ENCODE assay signal across 25 cellular contexts in the genomic region with DNA sequence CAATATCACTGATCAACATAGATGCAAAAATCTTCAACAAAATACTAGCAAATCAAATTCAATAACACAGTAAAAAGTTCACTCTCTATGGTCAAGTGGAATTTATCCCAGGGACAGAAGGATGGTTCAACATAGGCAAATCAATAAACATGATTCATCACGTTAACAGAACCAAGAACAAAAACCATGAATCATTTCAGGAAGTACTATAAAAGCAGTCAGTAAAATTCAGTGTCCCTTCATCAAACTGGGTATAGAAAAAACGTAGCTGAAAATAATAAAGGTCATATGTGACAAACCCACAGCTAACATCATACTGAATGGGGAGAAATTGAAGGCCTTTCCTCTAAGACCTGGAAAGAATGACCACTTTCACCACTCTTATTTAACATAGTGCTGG.
A peak's percentile ranks its signal among the peaks of the same experiment; 100 is the strongest.
DNase-seq lines count a peak whose midpoint lies in the region; ATAC-seq, FAIRE-seq and TF ChIP-seq lines count a peak whose summit lies in the region.
"Had no signal": no experiment of that assay in that cellular context is flagged by ENCODE, and none has a peak within 500 bp of the region (broad histone marks: within the 10 kb centered on the region; RNA-seq: fewer than 3 reads in every experiment).

No MANE protein-coding gene starts in this region.

- in situ Hi-C loops in HepG2 (cut with HindIII; ENCODE audit: extremely low pct_ligation_motif_present, low pct_unique_long_range_greater_than_20kb) = no loop called here

- no peak overlapping the region for H2AFZ ChIP-seq in HepG2 (ENCODE audit: low read length)

- TF ChIP-seq RAD21 in liver (IDR thresholded peaks at IDR 0.05) = no peak
- no peak for TF ChIP-seq RAD21 in HepG2 (CRISPR knock-in tag; IDR thresholded peaks at IDR 0.05)

- no peak for TF ChIP-seq CTCF in liver (IDR thresholded peaks at IDR 0.05; ENCODE audit: low read depth, low read length, missing input control)
- no peak for TF ChIP-seq CTCF in HepG2 (CRISPR knock-in tag; IDR thresholded peaks at IDR 0.05)
- no peak for TF ChIP-seq CTCF in nephron progenitor cell (IDR thresholded peaks at IDR 0.05)

- H3K9ac ChIP-seq in liver (ENCODE audit: low read depth in 1 of 2, low read length in 2 of 2) = no peak overlapping the region
- H3K9ac ChIP-seq in HepG2 (ENCODE audit: insufficient read depth, low read depth, low read length) = no peak overlapping the region

- no peak for FAIRE-seq in HepG2 (lab: Jason Lieb, UNC)
- peak; percentile 9 for FAIRE-seq in islet of Langerhans (lab: Jason Lieb, UNC)
- FAIRE-seq: A204.1, H54 had no signal

- no peak overlapping the region for H3K27ac ChIP-seq in liver (ENCODE audit: low read depth in 1 of 2, low read length in 2 of 2)
- H3K27ac ChIP-seq in HepG2 (ENCODE audit: extremely low read length, insufficient read depth, low read length) = no peak overlapping the region
- H3K27ac ChIP-seq: dorsolateral prefrontal cortex, right atrium auricular region had no signal

- H3K79me2 ChIP-seq in HepG2 (ENCODE audit: insufficient read depth, low read length) = no peaks in the 10 kb centered on the region

- POLR2A ChIA-PET in HepG2 (lab: Yijun Ruan, JAX) = no interaction called here

- BruUV-seq in HepG2 (replicated peaks; lab: Mats Ljungman, UMichigan) = no TSS peak

- CTCF ChIA-PET in HepG2 (lab: Yijun Ruan, JAX; ENCODE audit: low intra/inter-chr PET ratio, low total read pairs) = no interaction called here

- no peak overlapping the region for H3K4me3 Mint-ChIP-seq in activated T-helper 17 cell treated with anti-CD3 and anti-CD28 coated beads, Interleukin-2, amount 50 U/mL, for 72 hours
- no peak overlapping the region for H3K4me3 Mint-ChIP-seq in activated T-helper 2 cell treated with anti-CD3 and anti-CD28 coated beads, Interferon-gamma antibody, Interleukin-2, Interleukin-4, amounts not matched to agents 10 μg/mL and 5 μg/mL and 100 μg/mL, durations not matched to agents 14 hours and 24 hours and 36 hours (ENCODE audit: low read depth)
- no peak overlapping the region for H3K4me3 Mint-ChIP-seq in nephron progenitor cell
- H3K4me3 Mint-ChIP-seq: activated naive CD4-positive, alpha-beta T cell treated with anti-CD3 and anti-CD28 coated beads for 36 hours; activated T-cell treated with anti-CD3 and anti-CD28 coated beads, Interleukin-2, amount 50 U/mL, for 24 hours; memory B cell; naive B cell; T-cell had no signal

- no peaks in the 10 kb centered on the region for H3K36me3 Mint-ChIP-seq in activated T-helper 17 cell treated with anti-CD3 and anti-CD28 coated beads, Interleukin-2, amount 50 U/mL, for 72 hours (ENCODE audit: low read depth)
- no peaks in the 10 kb centered on the region for H3K36me3 Mint-ChIP-seq in activated T-helper 2 cell treated with anti-CD3 and anti-CD28 coated beads, Interferon-gamma antibody, Interleukin-2, Interleukin-4, amounts not matched to agents 10 μg/mL and 5 μg/mL and 100 μg/mL, durations not matched to agents 14 hours and 24 hours and 36 hours (ENCODE audit: low read depth)
- peaks cover 15% of the 10 kb centered on the region for H3K36me3 Mint-ChIP-seq in nephron progenitor cell (ENCODE audit: low read depth)
- H3K36me3 Mint-ChIP-seq: T-cell had no signal

- H3K4me1 Mint-ChIP-seq in activated T-helper 17 cell treated with anti-CD3 and anti-CD28 coated beads, Interleukin-2, amount 50 U/mL, for 72 hours = no peaks in the 10 kb centered on the region
- H3K4me1 Mint-ChIP-seq in activated T-helper 2 cell treated with anti-CD3 and anti-CD28 coated beads, Interferon-gamma antibody, Interleukin-2, Interleukin-4, amounts not matched to agents 10 μg/mL and 5 μg/mL and 100 μg/mL, durations not matched to agents 14 hours and 24 hours and 36 hours (ENCODE audit: low read depth) = peaks cover 4% of the 10 kb centered on the region
- no peaks in the 10 kb centered on the region for H3K4me1 Mint-ChIP-seq in nephron progenitor cell
- H3K4me1 Mint-ChIP-seq: memory B cell, naive B cell, T-cell had no signal

- H3K9me3 Mint-ChIP-seq in activated T-helper 17 cell treated with anti-CD3 and anti-CD28 coated beads, Interleukin-2, amount 50 U/mL, for 72 hours = peaks cover 12% of the 10 kb centered on the region
- H3K9me3 Mint-ChIP-seq in activated T-helper 2 cell treated with anti-CD3 and anti-CD28 coated beads, Interferon-gamma antibody, Interleukin-2, Interleukin-4, amounts not matched to agents 10 μg/mL and 5 μg/mL and 100 μg/mL, durations not matched to agents 14 hours and 24 hours and 36 hours = peaks cover 14% of the 10 kb centered on the region
- peaks cover 51% of the 10 kb centered on the region for H3K9me3 Mint-ChIP-seq in nephron progenitor cell

- H3K27me3 ChIP-seq in liver (ENCODE audit: control insufficient read depth in 4 of 4, insufficient read depth in 4 of 4, low read length in 3 of 4) (no peaks in the 10 kb centered on the region), HepG2 (ENCODE audit: control insufficient read depth in 1 of 2, insufficient read depth in 2 of 2, low read length in 2 of 2) (peaks cover 0 to 9% of the 10 kb centered on the region in 2 experiments; a peak in 3 of 5 replicates)
- H3K27me3 ChIP-seq: BE2C, dorsolateral prefrontal cortex, right atrium auricular region had no signal

- no peaks in the 10 kb centered on the region for H3K4me1 ChIP-seq in liver (ENCODE audit: control insufficient read depth in 4 of 4, insufficient read depth in 4 of 4, low read length in 3 of 4)
- no peaks in the 10 kb centered on the region for H3K4me1 ChIP-seq in HepG2 (ENCODE audit: insufficient read depth, low read length)
- H3K4me1 ChIP-seq: BE2C, Caco-2, right atrium auricular region had no signal

- no peak overlapping the region for H3K4me3 ChIP-seq in liver (ENCODE audit: low read depth in 1 of 3, low read length in 3 of 3)
- no peak overlapping the region for H3K4me3 ChIP-seq in HepG2 (replicated peaks in 1 of 3; ENCODE audit: insufficient read depth in 1 of 3, low read depth in 2 of 3, low read length in 3 of 3)
- H3K4me3 ChIP-seq: dorsolateral prefrontal cortex, right atrium auricular region had no signal

- TF ChIP-seq POLR2A in HepG2 (IDR thresholded peaks at IDR 0.05; ENCODE audit: insufficient read depth in 1 of 2, low read depth in 2 of 2, low read length in 2 of 2) = no peak

- H3K4me2 ChIP-seq in HepG2 (ENCODE audit: low read depth, low read length) = no peak overlapping the region

- no peak for ATAC-seq in HepG2
- ATAC-seq in activated T-helper 17 cell treated with anti-CD3 and anti-CD28 coated beads, Interleukin-2, amount 50 U/mL, for 72 hours (replicated peaks) = peak; percentile 60
- ATAC-seq in GM21360 (IDR thresholded peaks at IDR 0.05; ENCODE audit: unreplicated experiment) = no peak
- ATAC-seq: T-cell had no signal

- TF ChIP-seq EP300 in HepG2 (IDR thresholded peaks at IDR 0.05; ENCODE audit: low read depth in 2 of 2, low read length in 2 of 2) = no peak
- no peak for TF ChIP-seq EP300 in HepG2 (CRISPR knock-in tag; IDR thresholded peaks at IDR 0.05; ENCODE audit: borderline replicate concordance)

- no peaks in the 10 kb centered on the region for H3K36me3 ChIP-seq in liver (ENCODE audit: control insufficient read depth in 4 of 4, insufficient read depth in 3 of 4, low read depth in 1 of 4, low read length in 3 of 4)
- H3K36me3 ChIP-seq in HepG2 (replicated peaks in 1 of 2; ENCODE audit: control insufficient read depth in 1 of 2, insufficient read depth in 2 of 2, low read length in 2 of 2) = no peaks in the 10 kb centered on the region
- H3K36me3 ChIP-seq: BE2C, right atrium auricular region had no signal

- H3K27me3 Mint-ChIP-seq in activated T-helper 17 cell treated with anti-CD3 and anti-CD28 coated beads, Interleukin-2, amount 50 U/mL, for 72 hours = peaks cover 27% of the 10 kb centered on the region
- peaks cover 28% of the 10 kb centered on the region for H3K27me3 Mint-ChIP-seq in activated T-helper 2 cell treated with anti-CD3 and anti-CD28 coated beads, Interferon-gamma antibody, Interleukin-2, Interleukin-4, amounts not matched to agents 10 μg/mL and 5 μg/mL and 100 μg/mL, durations not matched to agents 14 hours and 24 hours and 36 hours (ENCODE audit: low read depth)
- no peaks in the 10 kb centered on the region for H3K27me3 Mint-ChIP-seq in nephron progenitor cell (ENCODE audit: low read depth, poor library complexity)

- intact Hi-C loops in HepG2 (cut with micrococcal nuclease; ENCODE audit: unreplicated experiment) = no loop called here
- intact Hi-C loops in activated T-helper 2 cell treated with anti-CD3 and anti-CD28 coated beads, Interferon-gamma antibody, Interleukin-2, Interleukin-4, amounts not matched to agents 10 μg/mL and 5 μg/mL and 100 μg/mL, durations not matched to agents 14 hours and 24 hours and 36 hours (cut with micrococcal nuclease) = no loop called here

- H3K9me3 ChIP-seq in liver (ENCODE audit: control insufficient read depth in 4 of 4, low read length in 3 of 4) = peaks cover 0 to 3% (median 0%) of the 10 kb centered on the region in 4 donors
- H3K9me3 ChIP-seq in HepG2 (ENCODE audit: low read length) = peaks cover 9% of the 10 kb centered on the region
- H3K9me3 ChIP-seq: BE2C had no signal

- no peak overlapping the region for H3K27ac Mint-ChIP-seq in activated T-helper 17 cell treated with anti-CD3 and anti-CD28 coated beads, Interleukin-2, amount 50 U/mL, for 72 hours
- H3K27ac Mint-ChIP-seq in activated T-helper 2 cell treated with anti-CD3 and anti-CD28 coated beads, Interferon-gamma antibody, Interleukin-2, Interleukin-4, amounts not matched to agents 10 μg/mL and 5 μg/mL and 100 μg/mL, durations not matched to agents 14 hours and 24 hours and 36 hours = no peak overlapping the region
- no peak overlapping the region for H3K27ac Mint-ChIP-seq in nephron progenitor cell
- H3K27ac Mint-ChIP-seq: activated naive CD4-positive, alpha-beta T cell treated with anti-CD3 and anti-CD28 coated beads for 36 hours; activated T-cell treated with anti-CD3 and anti-CD28 coated beads, Interleukin-2, amount 50 U/mL, for 24 hours; memory B cell; naive B cell; T-cell had no signal

- DNase-seq in HepG2 (ENCODE audit: low spot score) (no peak), SKM-1 (lab: John Stamatoyannopoulos, UW; ENCODE audit: unreplicated experiment) (no peak), nephron progenitor cell (no peak)
- DNase-seq in activated T-helper 2 cell treated with anti-CD3 and anti-CD28 coated beads, Interferon-gamma antibody, Interleukin-2, Interleukin-4, amounts not matched to agents 10 μg/mL and 5 μg/mL and 100 μg/mL, durations not matched to agents 14 hours and 24 hours and 36 hours (ENCODE audit: low spot score) = no peak
- DNase-seq: activated naive CD4-positive, alpha-beta T cell treated with anti-CD3 and anti-CD28 coated beads for 36 hours; activated T-cell treated with anti-CD3 and anti-CD28 coated beads, Interleukin-2, amount 50 U/mL, for 24 hours; BE2C; Caco-2; caudate nucleus; dorsolateral prefrontal cortex; erythroblast; naive B cell; NCI-H1048; NCI-H1930; NCI-H2227 treated with DMSO at 0.1 percent for 48 hours; T-cell; trophoblast cell had no signal

- H4K20me1 ChIP-seq in HepG2 (ENCODE audit: insufficient read depth, low read length) = no peaks in the 10 kb centered on the region

- WGBS in liver = 40% methylated on average over 2 of the region's 2 CpGs
- 0% methylated on average over 2 of the region's 2 CpGs for WGBS in HepG2 (ENCODE audit: low lambda C conversion rate)

TF ChIP-seq in HepG2, 621 proteins besides CTCF, POLR2A, EP300 and RAD21 (continues in another document):
- TF ChIP-seq TEAD2 (CRISPR knock-in tag; IDR thresholded peaks at IDR 0.05) = no peak
- TF ChIP-seq SIN3B (IDR thresholded peaks at IDR 0.05; ENCODE audit: low read length) = no peak
- TF ChIP-seq NCOA1 (CRISPR knock-in tag; IDR thresholded peaks at IDR 0.05) = no peak
